20 cellular contexts compared by ENCODE assay signal in genomic region chr9:14275331-14275730, GRCh38. TPM values are rescaled to one million over a fixed set of nuclear protein-coding genes. Genes with fewer than 3 reads are reported as not detected.
A peak's percentile ranks its signal among the peaks of the same experiment; 100 is the strongest.
DNase-seq lines count a peak whose midpoint lies in the region; FAIRE-seq and TF ChIP-seq lines count a peak whose summit lies in the region.
"Had no signal": no experiment of that assay in that cellular context is flagged by ENCODE, and none has a peak within 500 bp of the region (broad histone marks: within the 10 kb centered on the region; RNA-seq: fewer than 3 reads in every experiment).

No MANE protein-coding gene starts in this region.

- H3K4me1 ChIP-seq in osteoblast (ENCODE audit: insufficient read depth, low read length) (peaks cover 90% of the 10 kb centered on the region), tibial artery (peaks cover 0 to 92% (median 46%) of the 10 kb centered on the region in 4 donors), stomach (peaks cover 40 to 97% (median 79%) of the 10 kb centered on the region in 4 donors)

- TF ChIP-seq EP300 in stomach (IDR thresholded peaks at IDR 0.05) = no peak

- TF ChIP-seq POLR2A in stomach (IDR thresholded peaks at IDR 0.05) = no peak

- H3K27ac ChIP-seq in osteoblast (ENCODE audit: low read depth, low read length) (peak overlapping the region; percentile 48), tibial artery (no peak overlapping the region), stomach (peak overlapping the region in 2 of 5 donors; percentile 51 to 67)

- H3K4me1 Mint-ChIP-seq in endothelial cell (ENCODE audit: unreplicated experiment) = peaks cover 71% of the 10 kb centered on the region

- peaks cover 30% of the 10 kb centered on the region for H3K79me2 ChIP-seq in osteoblast (ENCODE audit: insufficient read depth, low read length)

- H3K27me3 ChIP-seq in osteoblast (ENCODE audit: insufficient read depth, low read length) = no peaks in the 10 kb centered on the region
- H3K27me3 ChIP-seq in tibial artery = no peaks in the 10 kb centered on the region
- H3K27me3 ChIP-seq in stomach = no peaks in the 10 kb centered on the region
- H3K27me3 ChIP-seq: hepatocyte had no signal

- peak; percentile 6 for FAIRE-seq in D721Med (lab: Jason Lieb, UNC)
- FAIRE-seq in RCC 7860 (lab: Jason Lieb, UNC) = no peak
- FAIRE-seq: islet of Langerhans, TTC549 had no signal

- H3K4me3 Mint-ChIP-seq in endothelial cell (ENCODE audit: unreplicated experiment) = no peak overlapping the region
- H3K4me3 Mint-ChIP-seq: activated T-cell treated with anti-CD3 and anti-CD28 coated beads, Interleukin-2, amount 50 U/mL, for 24 hours; dendritic cell treated with granulocyte-macrophage colony-stimulating factor and Interleukin-4, amounts not matched to agents 40 ng/mL and 50 ng/mL, for 4 days; T-cell had no signal

- intact Hi-C loops in tibial artery (cut with DNase I; ENCODE audit: low total_unique reads) = no loop called here
- intact Hi-C loops in stomach (cut with DNase I; ENCODE audit: low total_unique reads) = no loop called here

- no peaks in the 10 kb centered on the region for H3K9me3 Mint-ChIP-seq in endothelial cell (ENCODE audit: unreplicated experiment)
- H3K9me3 Mint-ChIP-seq: activated T-cell treated with anti-CD3 and anti-CD28 coated beads, Interleukin-2, amount 50 U/mL, for 24 hours; dendritic cell treated with granulocyte-macrophage colony-stimulating factor and Interleukin-4, amounts not matched to agents 40 ng/mL and 50 ng/mL, for 4 days; T-cell had no signal

- H4K20me1 ChIP-seq in osteoblast (ENCODE audit: insufficient read depth, low read length) = no peaks in the 10 kb centered on the region

- peaks cover 6% of the 10 kb centered on the region for H3K36me3 Mint-ChIP-seq in endothelial cell (ENCODE audit: low read depth, unreplicated experiment)
- H3K36me3 Mint-ChIP-seq: T-cell had no signal

- H3K9me3 ChIP-seq in osteoblast (ENCODE audit: low read depth, low read length) (no peaks in the 10 kb centered on the region), tibial artery (no peaks in the 10 kb centered on the region), stomach (no peaks in the 10 kb centered on the region)

- H3K36me3 ChIP-seq in osteoblast (ENCODE audit: insufficient read depth, low read length) = no peaks in the 10 kb centered on the region
- no peaks in the 10 kb centered on the region for H3K36me3 ChIP-seq in tibial artery
- H3K36me3 ChIP-seq in stomach = no peaks in the 10 kb centered on the region

- no peak overlapping the region for H2AFZ ChIP-seq in osteoblast (ENCODE audit: low read length)
- H2AFZ ChIP-seq: hepatocyte had no signal

- H3K27me3 Mint-ChIP-seq in endothelial cell (ENCODE audit: unreplicated experiment) = peaks cover 2% of the 10 kb centered on the region

- H3K4me2 ChIP-seq in osteoblast (ENCODE audit: insufficient read depth, low read length) = peak overlapping the region; percentile 7

- H3K4me3 ChIP-seq in osteoblast (ENCODE audit: insufficient read depth, low read length) (no peak overlapping the region), tibial artery (no peak overlapping the region), stomach (no peak overlapping the region)
- H3K4me3 ChIP-seq: hepatocyte, lung had no signal

- DNase-seq in D721Med (ENCODE audit: insufficient read length, low spot score) (no peak), RCC 7860 (ENCODE audit: low spot score) (peak; percentile 4), endothelial cell (ENCODE audit: low spot score) (no peak), osteoblast (ENCODE audit: insufficient read length, low spot score, missing footprints) (no peak), tibial artery (no peak), mucosa of gallbladder (ENCODE audit: low spot score) (no peak), stomach (no peak), NCI-H2196 treated with DMSO at 0.1 percent for 48 hours (lab: John Stamatoyannopoulos, UW; ENCODE audit: unreplicated experiment) (no peak)
- DNase-seq: activated CD8-positive, alpha-beta memory T cell treated with anti-CD3 and anti-CD28 coated beads for 24 hours; activated T-cell treated with anti-CD3 and anti-CD28 coated beads, Interleukin-2, amount 50 U/mL, for 24 hours; Kasumi-1; NCI-H1694 treated with DMSO at 0.1 percent for 48 hours; NCI-H748 treated with DMSO at 0.1 percent for 48 hours; nucleus accumbens; T-cell had no signal

- H3K27ac Mint-ChIP-seq in endothelial cell (ENCODE audit: unreplicated experiment) = peak overlapping the region; percentile 90
- H3K27ac Mint-ChIP-seq: activated T-cell treated with anti-CD3 and anti-CD28 coated beads, Interleukin-2, amount 50 U/mL, for 24 hours; dendritic cell treated with granulocyte-macrophage colony-stimulating factor and Interleukin-4, amounts not matched to agents 40 ng/mL and 50 ng/mL, for 4 days; T-cell had no signal

- WGBS in stomach, 5 donors = 54 to 75% (median 67%) methylated on average over 5 of the region's 5 CpGs

- TF ChIP-seq CTCF in D721Med (IDR thresholded peaks at IDR 0.05; ENCODE audit: insufficient read depth, missing control alignments) (no peak), endothelial cell (IDR thresholded peaks at IDR 0.05; ENCODE audit: unreplicated experiment) (no peak), osteoblast (IDR thresholded peaks at IDR 0.05; ENCODE audit: extremely low read depth, low read depth, low read length) (no peak), tibial artery (IDR thresholded peaks at IDR 0.05) (no peak), stomach (IDR thresholded peaks at IDR 0.05) (no peak)

RNA-seq across cellular contexts. Expression of gene NFIB, which starts 38.6 kb away (rescaled TPM):
- total RNA-seq in endothelial cell (ENCODE audit: unreplicated experiment) (120 TPM), osteoblast (21.0 and 26.2 TPM in 2 replicates), mucosa of gallbladder (116 TPM), stomach (100 to 1,000 TPM in 4 of 5 donors, 10 to 100 TPM in 1; 30.1 to 624 (median 148) TPM)
- polyA plus RNA-seq in stomach = 1 to 10 TPM; 6.7 to 9.4 (median 7.7) TPM
